ENCODE assay signal across 8 cellular contexts in genomic region chr7:43260980-43261878, GRCh38.
A peak's percentile ranks its signal among the peaks of the same experiment; 100 is the strongest.
DNase-seq lines count a peak whose midpoint lies in the region; ATAC-seq and TF ChIP-seq lines count a peak whose summit lies in the region.

No MANE protein-coding gene starts in this region.

- WGBS in testis, 2 donors, result 29 to 30% methylated on average over 8 of the region's 8 CpGs

- H4K20me1 ChIP-seq in KMS-11 (ENCODE audit: insufficient read depth), result no peaks in the 10 kb centered on the region

- H3K27me3 ChIP-seq in KMS-11 (ENCODE audit: insufficient read depth, low read depth) (no peaks in the 10 kb centered on the region), testis (no peaks in the 10 kb centered on the region)

- peaks cover 11% of the 10 kb centered on the region for H3K4me1 ChIP-seq in KMS-11 (ENCODE audit: low read depth, poor library complexity, severe bottlenecking)
- H3K4me1 ChIP-seq in testis, result peaks cover 2% of the 10 kb centered on the region

- H3K4me3 ChIP-seq in KMS-11 (IDR thresholded peaks at IDR 0.05; ENCODE audit: insufficient read depth, low read depth, low read length), result no peak overlapping the region
- no peak overlapping the region for H3K4me3 ChIP-seq in fibroblast of villous mesenchyme (ENCODE audit: low read depth, low read length)
- no peak overlapping the region for H3K4me3 ChIP-seq in testis

- TF ChIP-seq CTCF in KMS-11 (conservative IDR thresholded peaks at IDR 0.05; ENCODE audit: low read depth, low read length), result peak; percentile 100
- peak; percentile 96 for TF ChIP-seq CTCF in fibroblast of villous mesenchyme (IDR thresholded peaks at IDR 0.05; ENCODE audit: insufficient read depth, low read depth, low read length)
- TF ChIP-seq CTCF in testis (IDR thresholded peaks at IDR 0.05), result peak; percentile 74 to 98 (median 85)

- ATAC-seq in GM19468 (IDR thresholded peaks at IDR 0.05; ENCODE audit: extremely low read depth, unreplicated experiment), result peak; percentile 64

- H3K79me2 ChIP-seq in KMS-11 (ENCODE audit: insufficient read depth, low read depth), result no peaks in the 10 kb centered on the region

- no peak overlapping the region for H3K27ac ChIP-seq in KMS-11
- H3K27ac ChIP-seq in testis, result no peak overlapping the region

- H3K4me2 ChIP-seq in KMS-11, result peak overlapping the region; percentile 12

- no peak for TF ChIP-seq POLR2A in testis (IDR thresholded peaks at IDR 0.05)

- no peak overlapping the region for H3K9ac ChIP-seq in KMS-11

- DNase-seq in CMK (ENCODE audit: low read depth), result peak; percentile 21
- peak; percentile 83 for DNase-seq in RPMI7951 (ENCODE audit: low read depth)
- DNase-seq in activated T-helper 1 cell treated with Interleukin-2 at 50 U/mL for 16 hours (ENCODE audit: low read depth), result peak; percentile 17
- peak; percentile 88 for DNase-seq in fibroblast of villous mesenchyme (ENCODE audit: low read depth)
- DNase-seq in nucleus accumbens (lab: John Stamatoyannopoulos, UW), result peak in 41 of 56 donors; percentile 2 to 75 (median 25)
- peak; percentile 87 for DNase-seq in testis

- H3K36me3 ChIP-seq in KMS-11 (ENCODE audit: insufficient read depth) (no peaks in the 10 kb centered on the region), testis (ENCODE audit: low read depth, missing control alignments) (no peaks in the 10 kb centered on the region)

- H2AFZ ChIP-seq in KMS-11 (ENCODE audit: low read depth), result peak overlapping the region; percentile 31

- H3K9me3 ChIP-seq in testis, result no peaks in the 10 kb centered on the region

- intact Hi-C loops in testis (cut with DNase I; ENCODE audit: low total_unique reads), result loop anchor here (5.0 kb wide), 1 partner anchor 319 kb away; no protein-coding TSS in a partner anchor

Comparison
In these comparisons a context has a peak if more than half of its experiments do, and no peak if none do; other contexts are left out.
1. DNase-seq: peak in every context shown above with its lines; median percentile 88 in fibroblast of villous mesenchyme; 87 in testis; 83 in RPMI7951; 25 in nucleus accumbens; 21 in CMK; 17 in activated T-helper 1 cell treated with Interleukin-2 at 50 U/mL for 16 hours.